11 cellular contexts compared by ENCODE assay signal in the genomic region with DNA sequence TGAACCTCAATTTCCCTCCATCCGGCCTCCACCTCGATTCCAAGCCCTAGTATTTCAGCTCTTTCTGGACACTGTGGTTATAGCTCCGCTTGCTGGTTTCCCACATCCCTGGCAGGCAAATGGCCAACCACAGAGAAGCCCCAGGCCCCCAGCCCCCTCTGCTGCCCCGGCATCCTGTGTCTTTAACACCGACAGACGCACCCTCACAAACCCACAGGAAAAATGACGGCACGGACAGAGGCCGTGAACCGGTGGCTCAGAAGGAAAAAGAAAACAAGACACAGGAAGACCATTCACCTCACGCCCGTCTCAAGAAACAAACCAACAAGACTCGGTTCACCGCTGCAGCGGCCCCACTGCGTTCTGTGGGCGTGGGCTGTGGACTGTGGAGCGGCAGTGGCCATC. TPM values are rescaled to one million over a fixed set of nuclear protein-coding genes. Genes with fewer than 3 reads are reported as not detected.
A peak's percentile ranks its signal among the peaks of the same experiment; 100 is the strongest.
DNase-seq lines count a peak whose midpoint lies in the region; ATAC-seq, FAIRE-seq and TF ChIP-seq lines count a peak whose summit lies in the region.
"Had no signal": no experiment of that assay in that cellular context is flagged by ENCODE, and none has a peak within 500 bp of the region (broad histone marks: within the 10 kb centered on the region; RNA-seq: fewer than 3 reads in every experiment).

No MANE protein-coding gene starts in this region.

- H3K4me1 Mint-ChIP-seq in activated CD8-positive, alpha-beta memory T cell treated with anti-CD3 and anti-CD28 coated beads, Interleukin-2, amount 10 ng/mL, durations not matched to agents 7 days and 5 days, result peaks cover 63% of the 10 kb centered on the region
- peaks cover 59% of the 10 kb centered on the region for H3K4me1 Mint-ChIP-seq in activated CD4-positive, alpha-beta memory T cell treated with anti-CD3 and anti-CD28 coated beads, Interleukin-2, amount 10 ng/mL, durations not matched to agents 7 days and 5 days
- peaks cover 9 to 12% of the 10 kb centered on the region in 2 experiments for H3K4me1 Mint-ChIP-seq in H9

- TF ChIP-seq CTCF in endothelial cell of umbilical vein (IDR thresholded peaks at IDR 0.05; ENCODE audit: extremely low read depth in 1 of 2, insufficient read depth in 1 of 2, low read depth in 1 of 2, low read length in 2 of 2) (peak; percentile 12 to 19), stomach (IDR thresholded peaks at IDR 0.05) (no peak), ovary (IDR thresholded peaks at IDR 0.05) (no peak), H9 (conservative IDR thresholded peaks at IDR 0.05) (no peak)

- H2BK20ac ChIP-seq in H9 (ENCODE audit: low read depth, low read length, poor library complexity, severe bottlenecking), result no peak overlapping the region

- H2BK12ac ChIP-seq in H9 (ENCODE audit: insufficient read length, low read depth, low read length), result no peak overlapping the region

- peak overlapping the region; percentile 64 for H2AFZ ChIP-seq in endothelial cell of umbilical vein (ENCODE audit: low read depth, low read length)
- H2AFZ ChIP-seq in H9 (ENCODE audit: low read length), result no peak overlapping the region

- H3K23me2 ChIP-seq in H9 (ENCODE audit: insufficient read length, low read depth, low read length, poor library complexity, severe bottlenecking), result peaks cover 2% of the 10 kb centered on the region

- no peak overlapping the region for H3K4ac ChIP-seq in H9 (ENCODE audit: low read depth, low read length)

- CTCF ChIA-PET in activated CD8-positive, alpha-beta memory T cell treated with anti-CD3 and anti-CD28 coated beads, Interleukin-2, amount 10 ng/mL, durations not matched to agents 7 days and 5 days (lab: Charles Lee), result interaction anchor here (4.7 to 14.3 kb wide), 2 partner anchors 34 to 50 kb away, joined by 25 to 234 read pairs; partner anchors contain the start of genes ABCA2 and FUT7
- CTCF ChIA-PET in activated CD4-positive, alpha-beta memory T cell treated with anti-CD3 and anti-CD28 coated beads, Interleukin-2, amount 10 ng/mL, durations not matched to agents 7 days and 5 days (lab: Charles Lee), result interaction anchor here (5.5 kb wide), 1 partner anchor 37 kb away, joined by 26 read pairs; no protein-coding TSS in a partner anchor
- CTCF ChIA-PET in endothelial cell of umbilical vein (lab: Charles Lee), result interaction anchor here (0.7 to 2.7 kb wide), 9 partner anchors 12 to 207 kb away, joined by 3 to 27 read pairs (median 3); partner anchors contain the start of genes AJM1 and TMEM141

- no peak overlapping the region for H2BK15ac ChIP-seq in H9 (ENCODE audit: low read depth, low read length)

- H3K4me3 Mint-ChIP-seq in activated CD8-positive, alpha-beta memory T cell treated with anti-CD3 and anti-CD28 coated beads, Interleukin-2, amount 10 ng/mL, durations not matched to agents 7 days and 5 days, result peak overlapping the region; percentile 15
- H3K4me3 Mint-ChIP-seq in activated CD4-positive, alpha-beta memory T cell treated with anti-CD3 and anti-CD28 coated beads, Interleukin-2, amount 10 ng/mL, durations not matched to agents 7 days and 5 days, result peak overlapping the region; percentile 29
- no peak overlapping the region for H3K4me3 Mint-ChIP-seq in H9

- H4K20me1 ChIP-seq in endothelial cell of umbilical vein (replicated peaks; ENCODE audit: control insufficient read depth, extremely low read depth, insufficient read depth, low read length) (no peaks in the 10 kb centered on the region), H9 (ENCODE audit: control insufficient read depth, insufficient read depth, insufficient read length) (no peaks in the 10 kb centered on the region)

- no peaks in the 10 kb centered on the region for H3K9me1 ChIP-seq in endothelial cell of umbilical vein (replicated peaks; ENCODE audit: control insufficient read depth, extremely low read depth, insufficient read depth, low read length)

- H3K27me3 ChIP-seq in endothelial cell of umbilical vein (ENCODE audit: control insufficient read depth in 2 of 2, insufficient read depth in 2 of 2, low read length in 2 of 2), result no peaks in the 10 kb centered on the region
- peaks cover 0 to 44% (median 0%) of the 10 kb centered on the region in 3 donors for H3K27me3 ChIP-seq in stomach
- H3K27me3 ChIP-seq in ovary, result no peaks in the 10 kb centered on the region
- no peaks in the 10 kb centered on the region for H3K27me3 ChIP-seq in H9 (ENCODE audit: insufficient read depth, low read length)

- 43 to 78% (median 63%) methylated on average over 18 of the region's 18 CpGs for WGBS in stomach, 5 donors
- whole genome bisulfite sequencing in ovary, 3 donors, result 81 to 85% (median 83%) methylated on average over 18 of the region's 18 CpGs
- WGBS in H9 (ENCODE audit: extremely low coverage, insufficient read length, low lambda C conversion rate), result no CpG with 5 or more reads among the region's 18 CpGs

- no peak overlapping the region for H4K5ac ChIP-seq in H9 (ENCODE audit: insufficient read length, low read depth, low read length)

- no peak for TF ChIP-seq EP300 in stomach (IDR thresholded peaks at IDR 0.05)
- no peak for TF ChIP-seq EP300 in ovary (IDR thresholded peaks at IDR 0.05)

- H3K4me2 ChIP-seq in endothelial cell of umbilical vein (ENCODE audit: insufficient read depth, low read length) (peak overlapping the region; percentile 28), H9 (ENCODE audit: insufficient read depth, insufficient read length, low read length) (no peak overlapping the region)

- H3K9ac ChIP-seq in endothelial cell of umbilical vein (replicated peaks; ENCODE audit: extremely low read depth, insufficient read depth, low read length) (peak overlapping the region; percentile 10), H9 (ENCODE audit: extremely low read depth, insufficient read length, low read length) (no peak overlapping the region)

- H3K27ac ChIP-seq in endothelial cell of umbilical vein (ENCODE audit: insufficient read depth, low read depth, low read length) (peak overlapping the region; percentile 64), stomach (peak overlapping the region; percentile 9 to 74 (median 72)), ovary (no peak overlapping the region), H9 (ENCODE audit: insufficient read length, low read depth, low read length) (no peak overlapping the region)

- no peak overlapping the region for H2AK5ac ChIP-seq in H9 (ENCODE audit: insufficient read length, low read length)

- H3K27ac Mint-ChIP-seq in activated CD8-positive, alpha-beta memory T cell treated with anti-CD3 and anti-CD28 coated beads, Interleukin-2, amount 10 ng/mL, durations not matched to agents 7 days and 5 days, result peak overlapping the region; percentile 88
- peak overlapping the region; percentile 86 for H3K27ac Mint-ChIP-seq in activated CD4-positive, alpha-beta memory T cell treated with anti-CD3 and anti-CD28 coated beads, Interleukin-2, amount 10 ng/mL, durations not matched to agents 7 days and 5 days
- H3K27ac Mint-ChIP-seq in H9, result no peak overlapping the region; a peak in 1 of 7 replicates

- DNase-seq in activated CD8-positive, alpha-beta memory T cell treated with anti-CD3 and anti-CD28 coated beads, Interleukin-2, amount 10 ng/mL, durations not matched to agents 7 days and 5 days, result peak; percentile 76
- no peak for DNase-seq in activated CD8-positive, alpha-beta memory T cell treated with anti-CD3 and anti-CD28 coated beads for 24 hours
- peak; percentile 63 for DNase-seq in activated CD4-positive, alpha-beta memory T cell treated with anti-CD3 and anti-CD28 coated beads, Interleukin-2, amount 10 ng/mL, durations not matched to agents 7 days and 5 days
- DNase-seq in endothelial cell of umbilical vein (ENCODE audit: low read depth, low spot score) (peak; percentile 67), stomach (no peak), NOMO-1 treated with DMSO at 0.1 percent for 48 hours (lab: John Stamatoyannopoulos, UW; ENCODE audit: unreplicated experiment) (no peak), ovary (no peak), H9 (no peak)
- DNase-seq: NCI-H1436 treated with DMSO at 0.1 percent for 48 hours, OCI-M1 had no signal

- H3K9me3 ChIP-seq in endothelial cell of umbilical vein (replicated peaks; ENCODE audit: control insufficient read depth, insufficient read depth, low read length) (no peaks in the 10 kb centered on the region), stomach (no peaks in the 10 kb centered on the region), ovary (no peaks in the 10 kb centered on the region), H9 (ENCODE audit: control insufficient read depth, low read depth, low read length) (no peaks in the 10 kb centered on the region)

- POLR2A ChIA-PET in activated CD4-positive, alpha-beta memory T cell treated with anti-CD3 and anti-CD28 coated beads, Interleukin-2, amount 10 ng/mL, durations not matched to agents 7 days and 5 days (lab: Charles Lee), result interaction anchor here (1.5 to 2.3 kb wide), 3 partner anchors 20 to 190 kb away, joined by 5 to 9 read pairs (median 5); partner anchors contain the start of gene RABL6
- POLR2A ChIA-PET in endothelial cell of umbilical vein (lab: Charles Lee), result no interaction called here

- no peak overlapping the region for H4K91ac ChIP-seq in H9 (ENCODE audit: insufficient read length, low read depth, low read length)

- H2BK120ac ChIP-seq in H9 (ENCODE audit: low read depth, low read length, poor library complexity, severe bottlenecking), result no peak overlapping the region

- H3K14ac ChIP-seq in H9 (ENCODE audit: insufficient read depth, low read length), result no peak overlapping the region

- ATAC-seq in activated CD8-positive, alpha-beta memory T cell treated with anti-CD3 and anti-CD28 coated beads, Interleukin-2, amount 10 ng/mL, durations not matched to agents 7 days and 5 days, result no peak

- no peak overlapping the region for H3T11ph ChIP-seq in H9 (ENCODE audit: low read length)

- H3K4me1 ChIP-seq in endothelial cell of umbilical vein (ENCODE audit: control insufficient read depth, extremely low read depth, insufficient read depth, low read length) (peaks cover 29% of the 10 kb centered on the region), stomach (peaks cover 41 to 81% (median 53%) of the 10 kb centered on the region in 4 donors), ovary (ENCODE audit: insufficient read depth) (peaks cover 14% of the 10 kb centered on the region), H9 (ENCODE audit: insufficient read depth, low read length) (no peaks in the 10 kb centered on the region)

- no TSS peak for BruUV-seq in endothelial cell of umbilical vein (replicated peaks; lab: Mats Ljungman, UMichigan)

- TF ChIP-seq POLR2A in endothelial cell of umbilical vein (IDR thresholded peaks at IDR 0.05; ENCODE audit: low read depth, low read length) (no peak), stomach (IDR thresholded peaks at IDR 0.05) (no peak), ovary (IDR thresholded peaks at IDR 0.05) (no peak)

- H3K56ac ChIP-seq in H9 (ENCODE audit: insufficient read length, low read depth, low read length), result no peak overlapping the region

- H3K79me2 ChIP-seq in endothelial cell of umbilical vein (ENCODE audit: control insufficient read depth, insufficient read depth, low read length) (peaks cover 7% of the 10 kb centered on the region), H9 (ENCODE audit: insufficient read depth, low read length) (no peaks in the 10 kb centered on the region)

- H3K79me1 ChIP-seq in H9 (ENCODE audit: insufficient read depth, low read depth, low read length, poor library complexity, severe bottlenecking), result no peaks in the 10 kb centered on the region

- H3K4me3 ChIP-seq in endothelial cell of umbilical vein (replicated peaks in 1 of 3; ENCODE audit: insufficient read depth in 1 of 3, low read depth in 1 of 3, low read length in 3 of 3), result no peak overlapping the region
- H3K4me3 ChIP-seq in stomach, result no peak overlapping the region
- H3K4me3 ChIP-seq in ovary, result no peak overlapping the region

- intact Hi-C loops in endothelial cell of umbilical vein (cut with micrococcal nuclease), result loop anchor here (5.0 kb wide), 1 partner anchor 156 kb away; the partner anchor contains the start of gene AJM1
- intact Hi-C loops in stomach (cut with DNase I; ENCODE audit: low total_unique reads), result no loop called here
- intact Hi-C loops in ovary (cut with DNase I), result no loop called here

- H3K23ac ChIP-seq in H9 (ENCODE audit: insufficient read length, low read depth, low read length), result no peak overlapping the region

- no peak overlapping the region for H2BK5ac ChIP-seq in H9 (ENCODE audit: insufficient read length, low read length)

- H3K36me3 Mint-ChIP-seq in activated CD8-positive, alpha-beta memory T cell treated with anti-CD3 and anti-CD28 coated beads, Interleukin-2, amount 10 ng/mL, durations not matched to agents 7 days and 5 days, result peaks cover 2% of the 10 kb centered on the region
- H3K36me3 Mint-ChIP-seq in activated CD4-positive, alpha-beta memory T cell treated with anti-CD3 and anti-CD28 coated beads, Interleukin-2, amount 10 ng/mL, durations not matched to agents 7 days and 5 days (ENCODE audit: low read depth), result peaks cover 13% of the 10 kb centered on the region
- peaks cover 0 to 8% (median 2%) of the 10 kb centered on the region in 3 experiments; a peak in 4 of 7 replicates for H3K36me3 Mint-ChIP-seq in H9 (ENCODE audit: insufficient read depth in 1 of 3, low read depth in 3 of 3)

- H4K8ac ChIP-seq in H9 (replicated peaks; ENCODE audit: insufficient read length, low read depth, low read length), result no peak overlapping the region

- FAIRE-seq in endothelial cell of umbilical vein (lab: Jason Lieb, UNC), result peak; percentile 89

- no peak overlapping the region for H3K18ac ChIP-seq in H9 (ENCODE audit: insufficient read length, low read depth, low read length)

- peaks cover 5% of the 10 kb centered on the region for H3K27me3 Mint-ChIP-seq in activated CD8-positive, alpha-beta memory T cell treated with anti-CD3 and anti-CD28 coated beads, Interleukin-2, amount 10 ng/mL, durations not matched to agents 7 days and 5 days
- H3K27me3 Mint-ChIP-seq in activated CD4-positive, alpha-beta memory T cell treated with anti-CD3 and anti-CD28 coated beads, Interleukin-2, amount 10 ng/mL, durations not matched to agents 7 days and 5 days, result peaks cover 7% of the 10 kb centered on the region
- peaks cover 7% of the 10 kb centered on the region for H3K27me3 Mint-ChIP-seq in H9 (ENCODE audit: low read depth)

- no peaks in the 10 kb centered on the region for H3K9me3 Mint-ChIP-seq in activated CD8-positive, alpha-beta memory T cell treated with anti-CD3 and anti-CD28 coated beads, Interleukin-2, amount 10 ng/mL, durations not matched to agents 7 days and 5 days (ENCODE audit: low read depth)
- H3K9me3 Mint-ChIP-seq in activated CD4-positive, alpha-beta memory T cell treated with anti-CD3 and anti-CD28 coated beads, Interleukin-2, amount 10 ng/mL, durations not matched to agents 7 days and 5 days, result no peaks in the 10 kb centered on the region
- no peaks in the 10 kb centered on the region for H3K9me3 Mint-ChIP-seq in H9

- H3K36me3 ChIP-seq in endothelial cell of umbilical vein (ENCODE audit: control insufficient read depth in 2 of 2, extremely low read depth in 1 of 2, insufficient read depth in 2 of 2, low read length in 2 of 2), result no peaks in the 10 kb centered on the region
- H3K36me3 ChIP-seq in stomach, result peaks cover 0 to 15% (median 11%) of the 10 kb centered on the region in 4 donors
- no peaks in the 10 kb centered on the region for H3K36me3 ChIP-seq in ovary

- dilution Hi-C loops in endothelial cell of umbilical vein (cut with MboI; ENCODE audit: extremely low pct_ligation_motif_present, low sequenced_read_pairs), result no loop called here

RNA-seq across cellular contexts. Expression of gene CLIC3, which starts 1.5 kb away (rescaled TPM):
- 1 to 10 TPM; 3.8 to 7.8 TPM for total RNA-seq in activated CD8-positive, alpha-beta memory T cell treated with anti-CD3 and anti-CD28 coated beads, Interleukin-2, amount 10 ng/mL, durations not matched to agents 7 days and 5 days
- 1 to 10 TPM; 3.7 to 4.9 TPM for total RNA-seq in activated CD4-positive, alpha-beta memory T cell treated with anti-CD3 and anti-CD28 coated beads, Interleukin-2, amount 10 ng/mL, durations not matched to agents 7 days and 5 days
- total RNA-seq in endothelial cell of umbilical vein (not detected in 2 replicates), stomach (1 to 10 TPM in 1 of 5 donors, not detected in 4; 3.3 TPM), ovary (1 to 10 TPM in 3 of 7 donors, under 1 TPM in 2, not detected in 2; 0.57 to 6.5 (median 1.5) TPM), H9 (2021) (0.29 and 0.31 TPM in 2 replicates)
- polyA plus RNA-seq in endothelial cell of umbilical vein (2.3 and 4.1 TPM in 2 replicates), stomach (10 to 100 TPM in 2 of 3 donors, 1 to 10 TPM in 1; 4.3 to 70.9 (median 15.2) TPM), ovary (1 to 10 TPM in 1 of 2 donors, not detected in 1; 1.1 TPM)
- polyA plus RNA-seq in endothelial cell of umbilical vein (2011; cell fraction: cytosol; rRNA removed), result 1.8 and 2.3 TPM in 2 replicates
- 0.97 and 1.2 TPM in 2 replicates for polyA plus RNA-seq in endothelial cell of umbilical vein (2011; cell fraction: nucleus; rRNA removed)
- polyA plus RNA-seq in endothelial cell of umbilical vein (2012), result 2.9 and 12.9 TPM in 2 replicates
- polyA minus RNA-seq in endothelial cell of umbilical vein, result 0.29 TPM in 1 of 2 replicates, not detected in the other
- polyA minus RNA-seq in endothelial cell of umbilical vein (2011; cell fraction: cytosol; rRNA and poly(A)+ RNA removed), result 36.3 TPM
- 1.2 TPM in 1 of 2 replicates, not detected in the other for polyA minus RNA-seq in endothelial cell of umbilical vein (2011; cell fraction: nucleus; rRNA and poly(A)+ RNA removed)

RNA-seq across cellular contexts. Expression of gene PAXX, which starts 5.6 kb away (rescaled TPM):
- total RNA-seq in activated CD8-positive, alpha-beta memory T cell treated with anti-CD3 and anti-CD28 coated beads, Interleukin-2, amount 10 ng/mL, durations not matched to agents 7 days and 5 days, result 10 to 100 TPM; 68.6 to 94.8 TPM
- total RNA-seq in activated CD4-positive, alpha-beta memory T cell treated with anti-CD3 and anti-CD28 coated beads, Interleukin-2, amount 10 ng/mL, durations not matched to agents 7 days and 5 days, result 10 to 100 TPM; 64.4 to 68.5 TPM
- total RNA-seq in endothelial cell of umbilical vein, result 35.0 and 38.7 TPM in 2 replicates
- polyA plus RNA-seq in endothelial cell of umbilical vein, result 34.0 and 49.9 TPM in 2 replicates
- 21.3 and 31.1 TPM in 2 replicates for polyA plus RNA-seq in endothelial cell of umbilical vein (2011; cell fraction: cytosol; rRNA removed)
- polyA plus RNA-seq in endothelial cell of umbilical vein (2011; cell fraction: nucleus; rRNA removed), result 86.4 and 88.6 TPM in 2 replicates
- 19.4 and 32.2 TPM in 2 replicates for polyA plus RNA-seq in endothelial cell of umbilical vein (2012)
- 2.1 and 2.6 TPM in 2 replicates for polyA minus RNA-seq in endothelial cell of umbilical vein
- polyA minus RNA-seq in endothelial cell of umbilical vein (2011; cell fraction: cytosol; rRNA and poly(A)+ RNA removed), result 34.7 TPM
- polyA minus RNA-seq in endothelial cell of umbilical vein (2011; cell fraction: nucleus; rRNA and poly(A)+ RNA removed), result 5.9 and 7.0 TPM in 2 replicates
- 10 to 100 TPM; 11.9 to 93.6 (median 45.2) TPM for total RNA-seq in stomach
- polyA plus RNA-seq in stomach, result 100 to 1,000 TPM; 158 to 206 (median 178) TPM
- total RNA-seq in ovary, result 10 to 100 TPM; 23.6 to 48.9 (median 37.5) TPM
- 10 to 100 TPM in 1 of 2 donors, 1 to 10 TPM in 1; 1.1 to 47.8 TPM for polyA plus RNA-seq in ovary
- total RNA-seq in H9 (2021), result 46.8 and 51.2 TPM in 2 replicates

RNA-seq across cellular contexts. Expression of gene LCNL1, which starts 15.0 kb away (rescaled TPM):
- under 1 TPM in 1 of 2 experiments, not detected in 1; 0.09 TPM for total RNA-seq in activated CD8-positive, alpha-beta memory T cell treated with anti-CD3 and anti-CD28 coated beads, Interleukin-2, amount 10 ng/mL, durations not matched to agents 7 days and 5 days
- total RNA-seq in activated CD4-positive, alpha-beta memory T cell treated with anti-CD3 and anti-CD28 coated beads, Interleukin-2, amount 10 ng/mL, durations not matched to agents 7 days and 5 days, result 1 to 10 TPM in 1 of 2 experiments, under 1 TPM in 1; 0.98 to 1.0 TPM
- total RNA-seq in endothelial cell of umbilical vein (not detected in 2 replicates), stomach (not detected), ovary (1 to 10 TPM in 2 of 7 donors, under 1 TPM in 4, not detected in 1; 0.25 to 1.6 (median 0.61) TPM), H9 (2021) (0.18 and 0.20 TPM in 2 replicates)
- polyA plus RNA-seq in endothelial cell of umbilical vein (not detected in 2 replicates), stomach (under 1 TPM in 2 of 3 donors, not detected in 1; 0.19 to 0.25 TPM), ovary (under 1 TPM; 0.17 to 0.19 TPM)
- polyA plus RNA-seq in endothelial cell of umbilical vein (2011; cell fraction: cytosol; rRNA removed), result not detected in 2 replicates
- polyA plus RNA-seq in endothelial cell of umbilical vein (2011; cell fraction: nucleus; rRNA removed), result 0.06 and 0.20 TPM in 2 replicates
- 0.08 TPM in 1 of 2 replicates, not detected in the other for polyA plus RNA-seq in endothelial cell of umbilical vein (2012)
- not detected in 2 replicates for polyA minus RNA-seq in endothelial cell of umbilical vein
- polyA minus RNA-seq in endothelial cell of umbilical vein (2011; cell fraction: cytosol; rRNA and poly(A)+ RNA removed), result 1.2 TPM
- polyA minus RNA-seq in endothelial cell of umbilical vein (2011; cell fraction: nucleus; rRNA and poly(A)+ RNA removed), result not detected in 2 replicates
- total RNA-seq: G401 had no signal

RNA-seq across cellular contexts. Expression of gene PTGDS, which starts 20.5 kb away (rescaled TPM):
- total RNA-seq in activated CD8-positive, alpha-beta memory T cell treated with anti-CD3 and anti-CD28 coated beads, Interleukin-2, amount 10 ng/mL, durations not matched to agents 7 days and 5 days, result 1 to 10 TPM; 1.2 to 3.2 TPM
- total RNA-seq in activated CD4-positive, alpha-beta memory T cell treated with anti-CD3 and anti-CD28 coated beads, Interleukin-2, amount 10 ng/mL, durations not matched to agents 7 days and 5 days, result 10 to 100 TPM; 44.2 to 45.4 TPM
- not detected in 2 replicates for total RNA-seq in endothelial cell of umbilical vein
- not detected in 2 replicates for polyA plus RNA-seq in endothelial cell of umbilical vein
- polyA plus RNA-seq in endothelial cell of umbilical vein (2011; cell fraction: cytosol; rRNA removed), result not detected in 2 replicates
- polyA plus RNA-seq in endothelial cell of umbilical vein (2011; cell fraction: nucleus; rRNA removed), result 0.28 TPM in 1 of 2 replicates, not detected in the other
- 0.30 TPM in 1 of 2 replicates, not detected in the other for polyA plus RNA-seq in endothelial cell of umbilical vein (2012)
- 0.40 TPM in 1 of 2 replicates, not detected in the other for polyA minus RNA-seq in endothelial cell of umbilical vein
- polyA minus RNA-seq in endothelial cell of umbilical vein (2011; cell fraction: cytosol; rRNA and poly(A)+ RNA removed), result 5.9 TPM
- polyA minus RNA-seq in endothelial cell of umbilical vein (2011; cell fraction: nucleus; rRNA and poly(A)+ RNA removed), result not detected in 2 replicates
- 10 to 100 TPM in 4 of 5 donors, 1 to 10 TPM in 1; 2.3 to 34.9 (median 30.4) TPM for total RNA-seq in stomach
- polyA plus RNA-seq in stomach, result 10 to 100 TPM; 18.6 to 64.4 (median 37.3) TPM
- total RNA-seq in ovary, result 100 to 1,000 TPM in 2 of 7 donors, 10 to 100 TPM in 4, 1 to 10 TPM in 1; 5.8 to 191 (median 59.8) TPM
- 10 to 100 TPM; 13.6 to 43.1 TPM for polyA plus RNA-seq in ovary
- 3.6 and 4.8 TPM in 2 replicates for total RNA-seq in H9 (2021)
- total RNA-seq: G401 had no signal

RNA-seq across cellular contexts. Expression of gene ABCA2, which starts 30.2 kb away (rescaled TPM):
- 10 to 100 TPM; 30.0 to 73.6 TPM for total RNA-seq in activated CD8-positive, alpha-beta memory T cell treated with anti-CD3 and anti-CD28 coated beads, Interleukin-2, amount 10 ng/mL, durations not matched to agents 7 days and 5 days
- total RNA-seq in activated CD4-positive, alpha-beta memory T cell treated with anti-CD3 and anti-CD28 coated beads, Interleukin-2, amount 10 ng/mL, durations not matched to agents 7 days and 5 days, result 10 to 100 TPM; 55.5 to 65.9 TPM
- 20.0 and 23.4 TPM in 2 replicates for total RNA-seq in endothelial cell of umbilical vein
- 29.1 and 41.2 TPM in 2 replicates for polyA plus RNA-seq in endothelial cell of umbilical vein
- polyA plus RNA-seq in endothelial cell of umbilical vein (2011; cell fraction: cytosol; rRNA removed), result 16.7 and 19.6 TPM in 2 replicates
- polyA plus RNA-seq in endothelial cell of umbilical vein (2011; cell fraction: nucleus; rRNA removed), result 105 and 118 TPM in 2 replicates
- polyA plus RNA-seq in endothelial cell of umbilical vein (2012), result 20.6 and 41.1 TPM in 2 replicates
- 16.7 and 20.8 TPM in 2 replicates for polyA minus RNA-seq in endothelial cell of umbilical vein
- 35.0 TPM for polyA minus RNA-seq in endothelial cell of umbilical vein (2011; cell fraction: cytosol; rRNA and poly(A)+ RNA removed)
- polyA minus RNA-seq in endothelial cell of umbilical vein (2011; cell fraction: nucleus; rRNA and poly(A)+ RNA removed), result 20.9 and 31.0 TPM in 2 replicates
- total RNA-seq in stomach, result 100 to 1,000 TPM in 1 of 5 donors, 10 to 100 TPM in 3, 1 to 10 TPM in 1; 7.3 to 385 (median 72.8) TPM
- polyA plus RNA-seq in stomach, result 10 to 100 TPM in 2 of 3 donors, 1 to 10 TPM in 1; 9.3 to 25.5 (median 24.4) TPM
- total RNA-seq in ovary, result 10 to 100 TPM in 5 of 7 donors, 1 to 10 TPM in 2; 5.8 to 26.9 (median 13.7) TPM
- polyA plus RNA-seq in ovary, result 10 to 100 TPM in 1 of 2 donors, 1 to 10 TPM in 1; 2.0 to 10.5 TPM
- 15.2 and 22.4 TPM in 2 replicates for total RNA-seq in H9 (2021)

Comparison
In these comparisons a context has a peak if more than half of its experiments do, and no peak if none do; other contexts are left out.
1. DNase-seq: peak in activated CD8-positive, alpha-beta memory T cell treated with anti-CD3 and anti-CD28 coated beads, Interleukin-2, amount 10 ng/mL, durations not matched to agents 7 days and 5 days (single experiment), activated CD4-positive, alpha-beta memory T cell treated with anti-CD3 and anti-CD28 coated beads, Interleukin-2, amount 10 ng/mL, durations not matched to agents 7 days and 5 days (single experiment) and endothelial cell of umbilical vein (single experiment); none in activated CD8-positive, alpha-beta memory T cell treated with anti-CD3 and anti-CD28 coated beads for 24 hours (single experiment), stomach (single experiment), NOMO-1 treated with DMSO at 0.1 percent for 48 hours (single experiment), ovary (0 of 5) and H9 (single experiment).
2. H3K27ac Mint-ChIP-seq: peak in activated CD8-positive, alpha-beta memory T cell treated with anti-CD3 and anti-CD28 coated beads, Interleukin-2, amount 10 ng/mL, durations not matched to agents 7 days and 5 days (single experiment) and activated CD4-positive, alpha-beta memory T cell treated with anti-CD3 and anti-CD28 coated beads, Interleukin-2, amount 10 ng/mL, durations not matched to agents 7 days and 5 days (single experiment); none in H9 (0 of 3).
3. H3K4me3 Mint-ChIP-seq: peak in activated CD8-positive, alpha-beta memory T cell treated with anti-CD3 and anti-CD28 coated beads, Interleukin-2, amount 10 ng/mL, durations not matched to agents 7 days and 5 days (single experiment) and activated CD4-positive, alpha-beta memory T cell treated with anti-CD3 and anti-CD28 coated beads, Interleukin-2, amount 10 ng/mL, durations not matched to agents 7 days and 5 days (single experiment); none in H9 (0 of 2).
4. H3K27ac ChIP-seq: peak in endothelial cell of umbilical vein (single experiment) and stomach (5 of 5); none in ovary (0 of 2) and H9 (single experiment).
5. CTCF ChIP-seq: peak in endothelial cell of umbilical vein (2 of 2); none in stomach (0 of 7), ovary (0 of 3) and H9 (single experiment).